In genomic region chr12:2877047-2877958, GRCh38 we compare ENCODE assay signal across 8 cellular contexts. TPM values are rescaled to one million over a fixed set of nuclear protein-coding genes. Genes with fewer than 3 reads are reported as not detected.
DNase-seq lines count a peak whose midpoint lies in the region; ATAC-seq lines count a peak whose summit lies in the region.

FOXM1 (minus strand) TSS chr12:2877174; CDS start chr12:2874478, 2,696 bp downstream.
RHNO1 (plus strand) TSS chr12:2877223; CDS start chr12:2885367, 8,144 bp downstream.

- no peaks in the 10 kb centered on the region for H3K27me3 ChIP-seq in naive thymus-derived CD4-positive, alpha-beta T cell (ENCODE audit: control insufficient read depth in 2 of 2, insufficient read depth in 2 of 2, low read length in 2 of 2)

- H3K27ac ChIP-seq in KOPT-K1 (ENCODE audit: low read depth, low read length, poor library complexity, severe bottlenecking), result peak within 1 kb of the TSS; percentile 96
- H3K27ac ChIP-seq in naive thymus-derived CD4-positive, alpha-beta T cell (ENCODE audit: low read depth, low read length), result peak within 1 kb of the TSS; percentile 94

- H3K4me1 ChIP-seq in naive thymus-derived CD4-positive, alpha-beta T cell (ENCODE audit: control insufficient read depth in 2 of 2, insufficient read depth in 2 of 2, low read length in 2 of 2), result peaks cover 10 to 14% of the 10 kb centered on the region in 2 donors

- intact Hi-C loops in activated T-helper 1 cell treated with anti-CD3 and anti-CD28 coated beads, Interleukin-12 subunit alpha, Interleukin-12 subunit beta, Interleukin-2, Interleukin-4 antibody, amounts not matched to agents 30 ng/mL and 10 ng/mL and 1 ng/mL, durations not matched to agents 14 hours and 24 hours and 36 hours (cut with micrococcal nuclease), result loop anchor here (1.0 to 5.0 kb wide), 5 partner anchors 9 to 185 kb away; partner anchors contain the start of genes ITFG2 and TULP3
- intact Hi-C loops in naive thymus-derived CD4-positive, alpha-beta T cell (cut with micrococcal nuclease), result loop anchor here (1.0 to 5.0 kb wide), 6 partner anchors 13 to 875 kb away; partner anchors contain the start of genes ITFG2 (in 2 of the 2), TULP3 (in 2 of the 2), CRACR2A (in 1 of the 2) and FKBP4 (in 1 of the 2)

- peak within 1 kb of the TSS; percentile 83 for H3K4me3 ChIP-seq in naive thymus-derived CD4-positive, alpha-beta T cell (ENCODE audit: low read length)

- peak within 1 kb of the TSS; percentile 99 for H3K4me3 Mint-ChIP-seq in activated T-helper 1 cell treated with anti-CD3 and anti-CD28 coated beads, Interleukin-12 subunit alpha, Interleukin-12 subunit beta, Interleukin-2, Interleukin-4 antibody, amounts not matched to agents 30 ng/mL and 10 ng/mL and 1 ng/mL, durations not matched to agents 14 hours and 24 hours and 36 hours
- peak within 1 kb of the TSS; percentile 89 to 100 (median 98) for H3K4me3 Mint-ChIP-seq in naive thymus-derived CD4-positive, alpha-beta T cell
- peak within 1 kb of the TSS; percentile 95 for H3K4me3 Mint-ChIP-seq in stimulated activated memory B cell treated with anti-CD40 and anti-IgM and Interleukin-4, amounts not matched to agents 10 μg/mL and 1 μg/mL and 100 μg/mL, for 72 hours

- H3K9me3 ChIP-seq in KOPT-K1 (ENCODE audit: insufficient read depth, low read length, poor library complexity, severe bottlenecking), result no peaks in the 10 kb centered on the region
- no peaks in the 10 kb centered on the region for H3K9me3 ChIP-seq in naive thymus-derived CD4-positive, alpha-beta T cell (ENCODE audit: control insufficient read depth in 2 of 3, low read length in 3 of 3)

- peaks cover 51% of the 10 kb centered on the region for H3K4me1 Mint-ChIP-seq in activated T-helper 1 cell treated with anti-CD3 and anti-CD28 coated beads, Interleukin-12 subunit alpha, Interleukin-12 subunit beta, Interleukin-2, Interleukin-4 antibody, amounts not matched to agents 30 ng/mL and 10 ng/mL and 1 ng/mL, durations not matched to agents 14 hours and 24 hours and 36 hours (ENCODE audit: low read depth)
- peaks cover 21 to 54% (median 45%) of the 10 kb centered on the region in 7 donors for H3K4me1 Mint-ChIP-seq in naive thymus-derived CD4-positive, alpha-beta T cell
- peaks cover 29% of the 10 kb centered on the region for H3K4me1 Mint-ChIP-seq in stimulated activated memory B cell treated with anti-CD40 and anti-IgM and Interleukin-4, amounts not matched to agents 10 μg/mL and 1 μg/mL and 100 μg/mL, for 72 hours

- no peaks in the 10 kb centered on the region for H3K27me3 Mint-ChIP-seq in activated T-helper 1 cell treated with anti-CD3 and anti-CD28 coated beads, Interleukin-12 subunit alpha, Interleukin-12 subunit beta, Interleukin-2, Interleukin-4 antibody, amounts not matched to agents 30 ng/mL and 10 ng/mL and 1 ng/mL, durations not matched to agents 14 hours and 24 hours and 36 hours (ENCODE audit: insufficient read depth)
- no peaks in the 10 kb centered on the region for H3K27me3 Mint-ChIP-seq in naive thymus-derived CD4-positive, alpha-beta T cell
- no peaks in the 10 kb centered on the region for H3K27me3 Mint-ChIP-seq in stimulated activated memory B cell treated with anti-CD40 and anti-IgM and Interleukin-4, amounts not matched to agents 10 μg/mL and 1 μg/mL and 100 μg/mL, for 72 hours

- CTCF ChIA-PET in naive thymus-derived CD4-positive, alpha-beta T cell (lab: Charles Lee), result interaction anchor here (0.6 to 1.9 kb wide), 2 partner anchors 13 to 77 kb away, joined by 5 to 6 read pairs; partner anchors contain the start of gene TULP3

- peaks cover 30% of the 10 kb centered on the region for H3K36me3 Mint-ChIP-seq in activated T-helper 1 cell treated with anti-CD3 and anti-CD28 coated beads, Interleukin-12 subunit alpha, Interleukin-12 subunit beta, Interleukin-2, Interleukin-4 antibody, amounts not matched to agents 30 ng/mL and 10 ng/mL and 1 ng/mL, durations not matched to agents 14 hours and 24 hours and 36 hours (ENCODE audit: low read depth)
- H3K36me3 Mint-ChIP-seq in naive thymus-derived CD4-positive, alpha-beta T cell, result peaks cover 0 to 23% (median 0%) of the 10 kb centered on the region in 5 donors
- H3K36me3 Mint-ChIP-seq in stimulated activated memory B cell treated with anti-CD40 and anti-IgM and Interleukin-4, amounts not matched to agents 10 μg/mL and 1 μg/mL and 100 μg/mL, for 72 hours, result peaks cover 6% of the 10 kb centered on the region

- peak; percentile 74 for ATAC-seq in GM21737 (IDR thresholded peaks at IDR 0.05; ENCODE audit: unreplicated experiment)
- ATAC-seq in naive thymus-derived CD4-positive, alpha-beta T cell, result peak; percentile 87
- peak; percentile 90 for ATAC-seq in stimulated activated memory B cell treated with anti-CD40 and anti-IgM and Interleukin-4, amounts not matched to agents 10 μg/mL and 1 μg/mL and 100 μg/mL, for 72 hours

- POLR2A ChIA-PET in naive thymus-derived CD4-positive, alpha-beta T cell (lab: Charles Lee), result interaction anchor here (1.4 to 2.7 kb wide), 7 partner anchors 12 to 81 kb away, joined by 3 to 21 read pairs (median 6); partner anchors contain the start of genes ITFG2 and TULP3

- peaks cover 57% of the 10 kb centered on the region for H3K36me3 ChIP-seq in KOPT-K1 (ENCODE audit: insufficient read depth, low read length)
- H3K36me3 ChIP-seq in naive thymus-derived CD4-positive, alpha-beta T cell (ENCODE audit: control insufficient read depth in 2 of 3, insufficient read depth in 3 of 3, low read length in 3 of 3), result peaks cover 0 to 7% (median 0%) of the 10 kb centered on the region in 3 experiments

- H3K9me3 Mint-ChIP-seq in activated T-helper 1 cell treated with anti-CD3 and anti-CD28 coated beads, Interleukin-12 subunit alpha, Interleukin-12 subunit beta, Interleukin-2, Interleukin-4 antibody, amounts not matched to agents 30 ng/mL and 10 ng/mL and 1 ng/mL, durations not matched to agents 14 hours and 24 hours and 36 hours, result no peaks in the 10 kb centered on the region
- no peaks in the 10 kb centered on the region for H3K9me3 Mint-ChIP-seq in naive thymus-derived CD4-positive, alpha-beta T cell
- no peaks in the 10 kb centered on the region for H3K9me3 Mint-ChIP-seq in stimulated activated memory B cell treated with anti-CD40 and anti-IgM and Interleukin-4, amounts not matched to agents 10 μg/mL and 1 μg/mL and 100 μg/mL, for 72 hours

- H3K27ac Mint-ChIP-seq in activated T-helper 1 cell treated with anti-CD3 and anti-CD28 coated beads, Interleukin-12 subunit alpha, Interleukin-12 subunit beta, Interleukin-2, Interleukin-4 antibody, amounts not matched to agents 30 ng/mL and 10 ng/mL and 1 ng/mL, durations not matched to agents 14 hours and 24 hours and 36 hours, result peak within 1 kb of the TSS; percentile 100
- H3K27ac Mint-ChIP-seq in naive thymus-derived CD4-positive, alpha-beta T cell, result peak within 1 kb of the TSS; percentile 98 to 100 (median 99)
- peak within 1 kb of the TSS; percentile 87 for H3K27ac Mint-ChIP-seq in stimulated activated memory B cell treated with anti-CD40 and anti-IgM and Interleukin-4, amounts not matched to agents 10 μg/mL and 1 μg/mL and 100 μg/mL, for 72 hours

- DNase-seq in DMS53 treated with DMSO at 0.1 percent for 48 hours (lab: John Stamatoyannopoulos, UW; ENCODE audit: unreplicated experiment) (peak; percentile 92), RKO (ENCODE audit: low spot score) (peak; percentile 88), fibroblast of gingiva (ENCODE audit: low read depth) (peak; percentile 87)
- DNase-seq in activated T-helper 1 cell treated with anti-CD3 and anti-CD28 coated beads, Interleukin-12 subunit alpha, Interleukin-12 subunit beta, Interleukin-2, Interleukin-4 antibody, amounts not matched to agents 30 ng/mL and 10 ng/mL and 1 ng/mL, durations not matched to agents 14 hours and 24 hours and 36 hours (ENCODE audit: low spot score), result peak; percentile 86
- DNase-seq in naive thymus-derived CD4-positive, alpha-beta T cell, result peak; percentile 79 to 92 (median 88)

RNA-seq across cellular contexts. Expression of gene FOXM1, which starts in this region (rescaled TPM):
- 72.6 and 75.9 TPM in 2 replicates for total RNA-seq in activated T-helper 1 cell treated with anti-CD3 and anti-CD28 coated beads, Interleukin-12 subunit alpha, Interleukin-12 subunit beta, Interleukin-2, Interleukin-4 antibody, amounts not matched to agents 30 ng/mL and 10 ng/mL and 1 ng/mL, durations not matched to agents 14 hours and 24 hours and 36 hours
- total RNA-seq in naive thymus-derived CD4-positive, alpha-beta T cell, result 10 to 100 TPM in 1 of 5 experiments, 1 to 10 TPM in 1, under 1 TPM in 2, not detected in 1; 0.35 to 77.2 (median 0.82) TPM
- polyA plus RNA-seq in naive thymus-derived CD4-positive, alpha-beta T cell, result not detected

RNA-seq across cellular contexts. Expression of gene RHNO1, which starts in this region (rescaled TPM):
- total RNA-seq in activated T-helper 1 cell treated with anti-CD3 and anti-CD28 coated beads, Interleukin-12 subunit alpha, Interleukin-12 subunit beta, Interleukin-2, Interleukin-4 antibody, amounts not matched to agents 30 ng/mL and 10 ng/mL and 1 ng/mL, durations not matched to agents 14 hours and 24 hours and 36 hours, result 43.3 and 48.1 TPM in 2 replicates
- total RNA-seq in naive thymus-derived CD4-positive, alpha-beta T cell, result 10 to 100 TPM; 13.7 to 44.3 (median 28.7) TPM
- 10 to 100 TPM; 49.4 to 53.6 TPM for polyA plus RNA-seq in naive thymus-derived CD4-positive, alpha-beta T cell

Comparison
In these comparisons a context has a peak if more than half of its experiments do, and no peak if none do; other contexts are left out.
1. Peak in every context shown above with its lines: DNase-seq, ATAC-seq, H3K4me3 ChIP-seq and H3K27ac ChIP-seq.